ENCODE assay signal across 24 cellular contexts in the genomic region with DNA sequence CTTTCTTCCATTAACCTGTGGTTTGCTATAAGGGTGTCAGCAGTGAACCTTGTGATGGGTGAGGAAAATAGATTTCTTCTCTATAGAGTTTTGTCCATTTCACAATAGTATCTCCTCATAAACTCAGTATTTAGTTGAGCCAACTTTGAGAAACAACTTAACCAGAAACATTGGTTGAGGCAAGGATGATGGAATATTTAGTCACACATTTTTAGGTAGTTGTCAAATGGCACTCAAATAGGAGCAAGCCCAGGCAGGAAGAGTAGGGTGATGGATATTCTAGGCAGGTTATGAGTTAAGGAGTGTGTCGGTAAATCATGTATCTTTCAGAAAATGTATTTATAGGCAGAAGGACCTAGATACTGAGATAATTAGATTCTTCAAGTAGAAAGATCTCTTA.
A peak's percentile ranks its signal among the peaks of the same experiment; 100 is the strongest.
DNase-seq lines count a peak whose midpoint lies in the region; ATAC-seq and TF ChIP-seq lines count a peak whose summit lies in the region.
"Had no signal": no experiment of that assay in that cellular context is flagged by ENCODE, and none has a peak within 500 bp of the region (broad histone marks: within the 10 kb centered on the region; RNA-seq: fewer than 3 reads in every experiment).

No MANE protein-coding gene starts in this region.

- no peak overlapping the region for H3K4me2 ChIP-seq in mammary epithelial cell (ENCODE audit: insufficient read depth, low read depth, low read length)
- H3K4me2 ChIP-seq: A549; BLaER1 treated with 17β-estradiol and CSF1 and Interleukin-3, amounts not matched to agents 10 nM and 100 nM; GM23338 had no signal

- H3K9me3 ChIP-seq in breast epithelium: no peaks in the 10 kb centered on the region
- no peaks in the 10 kb centered on the region for H3K9me3 ChIP-seq in mammary epithelial cell (replicated peaks; ENCODE audit: insufficient read depth, low read length)
- H3K9me3 ChIP-seq in right cardiac atrium (ENCODE audit: control insufficient read depth, low read length): no peaks in the 10 kb centered on the region
- no peaks in the 10 kb centered on the region for H3K9me3 ChIP-seq in transverse colon
- H3K9me3 ChIP-seq: A549; BE2C; BLaER1 treated with 17β-estradiol and CSF1 and Interleukin-3, amounts not matched to agents 10 nM and 100 nM; HAP-1 had no signal

- BruUV-seq in MCF 10A (replicated peaks; lab: Mats Ljungman, UMichigan): no TSS peak
- BruUV-seq in mammary epithelial cell (replicated peaks; lab: Mats Ljungman, UMichigan): no TSS peak

- H4K20me1 ChIP-seq in mammary epithelial cell (ENCODE audit: insufficient read depth, low read length): no peaks in the 10 kb centered on the region
- H4K20me1 ChIP-seq: BLaER1 treated with 17β-estradiol and CSF1 and Interleukin-3, amounts not matched to agents 10 nM and 100 nM had no signal

- POLR2A ChIA-PET in MCF 10A (lab: Yijun Ruan, JAX): interaction anchor here (1.0 kb wide), 1 partner anchor 62 kb away, joined by 3 read pairs; no protein-coding TSS in a partner anchor

- TF ChIP-seq POLR2A in breast epithelium (IDR thresholded peaks at IDR 0.05) (no peak), transverse colon (IDR thresholded peaks at IDR 0.05) (no peak)

- no peak overlapping the region for H3K4me3 Mint-ChIP-seq in MCF 10A (ENCODE audit: unreplicated experiment)
- H3K4me3 Mint-ChIP-seq: CD14-positive monocyte; CD4-positive, alpha-beta T cell; CD8-positive, alpha-beta memory T cell; GM23338; HFFc6 had no signal

- H3K36me3 Mint-ChIP-seq in MCF 10A (ENCODE audit: insufficient read depth, unreplicated experiment): no peaks in the 10 kb centered on the region
- H3K36me3 Mint-ChIP-seq: CD14-positive monocyte; CD8-positive, alpha-beta memory T cell had no signal

- H3K36me3 ChIP-seq in breast epithelium: no peaks in the 10 kb centered on the region
- no peaks in the 10 kb centered on the region for H3K36me3 ChIP-seq in mammary epithelial cell (ENCODE audit: insufficient read depth, low read length)
- H3K36me3 ChIP-seq in transverse colon: no peaks in the 10 kb centered on the region
- H3K36me3 ChIP-seq: BE2C; BLaER1 treated with 17β-estradiol and CSF1 and Interleukin-3, amounts not matched to agents 10 nM and 100 nM; HAP-1 had no signal

- H3K4me1 ChIP-seq in breast epithelium (no peaks in the 10 kb centered on the region), mammary epithelial cell (ENCODE audit: insufficient read depth, low read length) (peaks cover 5% of the 10 kb centered on the region), right cardiac atrium (ENCODE audit: control insufficient read depth, insufficient read depth, low read length) (no peaks in the 10 kb centered on the region), transverse colon (no peaks in the 10 kb centered on the region)
- H3K4me1 ChIP-seq: A549; BE2C; BLaER1 treated with 17β-estradiol and CSF1 and Interleukin-3, amounts not matched to agents 10 nM and 100 nM; HAP-1 had no signal

- H3K4me3 ChIP-seq in breast epithelium (no peak overlapping the region), mammary epithelial cell (replicated peaks in 1 of 3; ENCODE audit: insufficient read depth in 1 of 3, low read depth in 2 of 3, low read length in 3 of 3) (no peak overlapping the region), right cardiac atrium (ENCODE audit: low read length) (no peak overlapping the region), transverse colon (no peak overlapping the region)
- H3K4me3 ChIP-seq: A549; BLaER1 treated with 17β-estradiol and CSF1 and Interleukin-3, amounts not matched to agents 10 nM and 100 nM; GM12878; GM23338; HAP-1 had no signal

- peak; percentile 14 for DNase-seq in MCF 10A (ENCODE audit: unreplicated experiment)
- no peak for DNase-seq in breast epithelium (ENCODE audit: low spot score in 2 of 2)
- DNase-seq in mammary epithelial cell: peak; percentile 85
- peak; percentile 8 for DNase-seq in epithelial cell of prostate (ENCODE audit: low read depth, low spot score)
- DNase-seq in right cardiac atrium: no peak
- DNase-seq in activated CD4-positive, alpha-beta T cell treated with anti-CD3 and anti-CD28 coated beads, Interleukin-2, amount 50 U/mL, for 1 hour: no peak
- no peak for DNase-seq in transverse colon
- DNase-seq: 8988T; ACHN; AML-193; BE2C; CD4-positive, alpha-beta T cell; CD8-positive, alpha-beta memory T cell; DMS 273 treated with DMSO at 0.1 percent for 48 hours; DMS79; EL; GDM1; HFFc6 had no signal

- H3K27me3 ChIP-seq in breast epithelium: no peaks in the 10 kb centered on the region
- no peaks in the 10 kb centered on the region for H3K27me3 ChIP-seq in mammary epithelial cell (ENCODE audit: insufficient read depth, low read length)
- no peaks in the 10 kb centered on the region for H3K27me3 ChIP-seq in right cardiac atrium (ENCODE audit: control insufficient read depth, insufficient read depth)
- H3K27me3 ChIP-seq in transverse colon: no peaks in the 10 kb centered on the region
- H3K27me3 ChIP-seq: BE2C; BLaER1 treated with 17β-estradiol and CSF1 and Interleukin-3, amounts not matched to agents 10 nM and 100 nM had no signal

- in situ Hi-C loops in mammary epithelial cell (cut with MboI; ENCODE audit: low sequenced_read_pairs in 2 of 2) (no loop called here), transverse colon (cut with MboI; ENCODE audit: low pct_ligation_motif_present in 1 of 4, low pct_unique_long_range_greater_than_20kb in 1 of 4, low sequenced_read_pairs in 3 of 4) (no loop called here)

- no peaks in the 10 kb centered on the region for H3K79me2 ChIP-seq in mammary epithelial cell (ENCODE audit: insufficient read depth, low read length)

- H3K27ac Mint-ChIP-seq in MCF 10A (ENCODE audit: low read depth, unreplicated experiment): peak overlapping the region; percentile 24
- H3K27ac Mint-ChIP-seq: CD14-positive monocyte; CD4-positive, alpha-beta T cell; GM23338; HFFc6 had no signal

- 44% methylated on average over 1 of the region's 1 CpG for WGBS in mammary epithelial cell (ENCODE audit: low coverage, missing lambda C conversion rate)
- 91% methylated on average over 1 of the region's 1 CpG for WGBS in right cardiac atrium
- 82 to 90% methylated on average over 1 of the region's 1 CpG for WGBS in transverse colon (ENCODE audit: low coverage in 1 of 2), 2 donors

- no peaks in the 10 kb centered on the region for H3K9me3 Mint-ChIP-seq in MCF 10A (ENCODE audit: unreplicated experiment)
- H3K9me3 Mint-ChIP-seq: GM23338 had no signal

- intact Hi-C loops in MCF 10A (cut with micrococcal nuclease): no loop called here
- intact Hi-C loops in breast epithelium (cut with DNase I; ENCODE audit: low total_unique reads): no loop called here
- intact Hi-C loops in mammary epithelial cell (cut with micrococcal nuclease): no loop called here
- intact Hi-C loops in right cardiac atrium (cut with DNase I): no loop called here
- intact Hi-C loops in transverse colon (cut with DNase I; ENCODE audit: low total_unique reads): no loop called here

- H3K4me1 Mint-ChIP-seq in MCF 10A (ENCODE audit: insufficient read depth, unreplicated experiment): peaks cover 7% of the 10 kb centered on the region
- H3K4me1 Mint-ChIP-seq: CD14-positive monocyte; CD8-positive, alpha-beta memory T cell; GM23338 had no signal

- ATAC-seq in right cardiac atrium: no peak
- ATAC-seq: A549, GM12878, GM23338 had no signal

- H2AFZ ChIP-seq in mammary epithelial cell (ENCODE audit: low read depth, low read length): no peak overlapping the region
- H2AFZ ChIP-seq: GM23338 had no signal

- H3K9ac ChIP-seq in mammary epithelial cell (ENCODE audit: insufficient read depth, low read length): no peak overlapping the region
- H3K9ac ChIP-seq: BLaER1 treated with 17β-estradiol and CSF1 and Interleukin-3, amounts not matched to agents 10 nM and 100 nM had no signal

- H3K27me3 Mint-ChIP-seq in MCF 10A (ENCODE audit: insufficient read depth, unreplicated experiment): no peaks in the 10 kb centered on the region
- H3K27me3 Mint-ChIP-seq: CD4-positive, alpha-beta T cell; CD8-positive, alpha-beta memory T cell had no signal

- TF ChIP-seq CTCF in MCF 10A (IDR thresholded peaks at IDR 0.05; ENCODE audit: unreplicated experiment): no peak
- no peak for TF ChIP-seq CTCF in breast epithelium (IDR thresholded peaks at IDR 0.05)
- no peak for TF ChIP-seq CTCF in mammary epithelial cell (conservative IDR thresholded peaks at IDR 0.05 in 1 of 2, IDR thresholded peaks at IDR 0.05 in 1 of 2; ENCODE audit: extremely low read depth in 1 of 2, insufficient read depth in 1 of 2, low read depth in 1 of 2, low read length in 2 of 2)
- no peak for TF ChIP-seq CTCF in transverse colon (IDR thresholded peaks at IDR 0.05)

- CTCF ChIA-PET in MCF 10A (lab: Yijun Ruan, JAX) (interaction anchor here (1.0 kb wide), 1 partner anchor 886 kb away, joined by 3 read pairs; no protein-coding TSS in a partner anchor), mammary epithelial cell (lab: Charles Lee; ENCODE audit: low non-redundant PET) (no interaction called here)

- no peak for TF ChIP-seq EP300 in transverse colon (IDR thresholded peaks at IDR 0.05; ENCODE audit: low read depth)

- H3K27ac ChIP-seq in breast epithelium: no peak overlapping the region
- no peak overlapping the region for H3K27ac ChIP-seq in mammary epithelial cell (ENCODE audit: insufficient read depth, low read depth, low read length)
- H3K27ac ChIP-seq in epithelial cell of prostate: no peak overlapping the region
- H3K27ac ChIP-seq in right cardiac atrium (ENCODE audit: low read length): no peak overlapping the region
- no peak overlapping the region for H3K27ac ChIP-seq in transverse colon
- H3K27ac ChIP-seq: A549; BLaER1 treated with 17β-estradiol and CSF1 and Interleukin-3, amounts not matched to agents 10 nM and 100 nM had no signal

- dilution Hi-C loops in mammary epithelial cell (cut with HindIII; ENCODE audit: low sequenced_read_pairs): no loop called here

Comparison
In these comparisons a context has a peak if more than half of its experiments do, and no peak if none do; other contexts are left out.
1. DNase-seq: peak in MCF 10A (single experiment), mammary epithelial cell (single experiment) and epithelial cell of prostate (single experiment); none in breast epithelium (0 of 2), right cardiac atrium (0 of 3), activated CD4-positive, alpha-beta T cell treated with anti-CD3 and anti-CD28 coated beads, Interleukin-2, amount 50 U/mL, for 1 hour (single experiment) and transverse colon (single experiment).